Comparison of ENCODE assay signal across 11 cellular contexts in genomic region chr19:38734176-38734425, GRCh38. TPM values are rescaled to one million over a fixed set of nuclear protein-coding genes. Genes with fewer than 3 reads are reported as not detected.
DNase-seq lines count a peak whose midpoint lies in the region; ATAC-seq and TF ChIP-seq lines count a peak whose summit lies in the region.
"Had no signal": no experiment of that assay in that cellular context is flagged by ENCODE, and none has a peak within 500 bp of the region (broad histone marks: within the 10 kb centered on the region; RNA-seq: fewer than 3 reads in every experiment).

No MANE protein-coding gene starts in this region.

- peaks cover 3% of the 10 kb centered on the region; the same call in 1 of the 2 replicates for H3K27me3 ChIP-seq in DOHH2 (ENCODE audit: control insufficient read depth, low read length)
- H3K27me3 ChIP-seq in Karpas-422 (ENCODE audit: low read length), result no peaks in the 10 kb centered on the region
- no peaks in the 10 kb centered on the region for H3K27me3 ChIP-seq in sigmoid colon

- DNase-seq in Karpas-422 (no peak), epithelial cell of esophagus (ENCODE audit: low read depth) (no peak), sigmoid colon (peak; percentile 67), iPS-NIHi7 (ENCODE audit: extremely low spot score) (no peak), NCI-H2227 (lab: John Stamatoyannopoulos, UW; ENCODE audit: unreplicated experiment) (no peak), C1 segment of cervical spinal cord (lab: John Stamatoyannopoulos, UW) (no peak)
- DNase-seq: SIG-M5 had no signal

- H3K4me2 ChIP-seq in DOHH2 (ENCODE audit: low read length) (peak overlapping the region; percentile 79), Karpas-422 (ENCODE audit: low read depth, low read length, poor library complexity, severe bottlenecking) (no peak overlapping the region)

- TF ChIP-seq CTCF in DOHH2 (IDR thresholded peaks at IDR 0.05; ENCODE audit: low read depth, low read length, poor library complexity, severe bottlenecking), result no peak
- TF ChIP-seq CTCF in epithelial cell of esophagus (IDR thresholded peaks at IDR 0.05; ENCODE audit: insufficient read depth, low read depth, low read length, missing control alignments), result no peak
- TF ChIP-seq CTCF in sigmoid colon (IDR thresholded peaks at IDR 0.05), result no peak

- no peak for TF ChIP-seq POLR2A in sigmoid colon (IDR thresholded peaks at IDR 0.05)

- intact Hi-C loops in sigmoid colon (cut with DNase I), result no loop called here

- peak overlapping the region; percentile 19 for H3K27ac ChIP-seq in DOHH2 (ENCODE audit: low read depth, low read length)
- peak overlapping the region; percentile 19; the same call in 1 of the 2 replicates for H3K27ac ChIP-seq in Karpas-422 (ENCODE audit: low read length)
- H3K27ac ChIP-seq in sigmoid colon, result peak overlapping the region; percentile 66 to 80 (median 74)

- no peaks in the 10 kb centered on the region for H3K9me2 ChIP-seq in DOHH2 (replicated peaks; ENCODE audit: control insufficient read depth, low read length)
- H3K9me2 ChIP-seq in Karpas-422 (replicated peaks; ENCODE audit: insufficient read depth, low read length), result no peaks in the 10 kb centered on the region

- no peak overlapping the region for H3K9ac ChIP-seq in Karpas-422 (ENCODE audit: low read length)

- no peak for TF ChIP-seq EP300 in sigmoid colon (IDR thresholded peaks at IDR 0.05)

- no peaks in the 10 kb centered on the region for H3K79me2 ChIP-seq in DOHH2 (ENCODE audit: control insufficient read depth, low read length)
- no peaks in the 10 kb centered on the region for H3K79me2 ChIP-seq in Karpas-422 (ENCODE audit: low read length)

- ATAC-seq in GM21786 (IDR thresholded peaks at IDR 0.05; ENCODE audit: unreplicated experiment), result no peak

- peaks cover 20% of the 10 kb centered on the region for H3K36me3 ChIP-seq in DOHH2 (ENCODE audit: control insufficient read depth, low read length)
- peaks cover 10% of the 10 kb centered on the region for H3K36me3 ChIP-seq in Karpas-422 (ENCODE audit: insufficient read depth, low read length)
- H3K36me3 ChIP-seq in sigmoid colon, result peaks cover 0 to 21% (median 10%) of the 10 kb centered on the region in 4 donors

- no peaks in the 10 kb centered on the region for H3K9me3 ChIP-seq in DOHH2 (ENCODE audit: control insufficient read depth, insufficient read depth, low read length)
- no peaks in the 10 kb centered on the region for H3K9me3 ChIP-seq in Karpas-422 (ENCODE audit: low read length)
- H3K9me3 ChIP-seq in sigmoid colon, result no peaks in the 10 kb centered on the region
- H3K9me3 ChIP-seq: HAP-1 had no signal

- H4K20me1 ChIP-seq in DOHH2 (ENCODE audit: control insufficient read depth, insufficient read depth, low read depth, low read length) (peaks cover 4% of the 10 kb centered on the region; the same call in 1 of the 2 replicates), Karpas-422 (ENCODE audit: insufficient read depth, low read depth, low read length) (no peaks in the 10 kb centered on the region)

- peaks cover 33% of the 10 kb centered on the region for H3K4me1 ChIP-seq in DOHH2 (ENCODE audit: control insufficient read depth, low read length)
- no peaks in the 10 kb centered on the region; the same call in 1 of the 2 replicates for H3K4me1 ChIP-seq in Karpas-422 (ENCODE audit: low read length)
- H3K4me1 ChIP-seq in sigmoid colon, result peaks cover 0 to 20% (median 12%) of the 10 kb centered on the region in 4 donors
- H3K4me1 ChIP-seq: HAP-1 had no signal

- H3F3A ChIP-seq in DOHH2 (ENCODE audit: control insufficient read depth, insufficient read depth), result peaks cover 7% of the 10 kb centered on the region; the same call in 1 of the 2 replicates

- no peak overlapping the region for H2AFZ ChIP-seq in Karpas-422 (ENCODE audit: low read length)

- H3K4me3 ChIP-seq in DOHH2 (ENCODE audit: low read length), result peak overlapping the region; percentile 69
- no peak overlapping the region for H3K4me3 ChIP-seq in Karpas-422 (ENCODE audit: low read length)
- H3K4me3 ChIP-seq in epithelial cell of esophagus (ENCODE audit: low read length), result peak overlapping the region; percentile 3
- H3K4me3 ChIP-seq in sigmoid colon, result no peak overlapping the region
- H3K4me3 ChIP-seq: HAP-1 had no signal

- 29 to 36% methylated on average over 4 of the region's 4 CpGs for WGBS in sigmoid colon, 2 donors

RNA-seq across cellular contexts. Expression of gene CAPN12, which starts 10.2 kb away (rescaled TPM):
- total RNA-seq in Karpas-422 (2014; rRNA removed; shearing (Covaris generic); ENCODE audit: low replicate concordance), result 0.40 TPM in 1 of 2 replicates, not detected in the other
- 1 to 10 TPM in 1 of 4 donors, under 1 TPM in 2, not detected in 1; 0.33 to 3.0 (median 0.54) TPM for total RNA-seq in sigmoid colon
- polyA plus RNA-seq in sigmoid colon, result 10 to 100 TPM in 1 of 3 donors, 1 to 10 TPM in 2; 5.3 to 14.3 (median 6.0) TPM

RNA-seq across cellular contexts. Expression of gene LGALS7, which starts 39.2 kb away (rescaled TPM):
- not detected in 2 replicates for total RNA-seq in Karpas-422 (2014; rRNA removed; shearing (Covaris generic); ENCODE audit: low replicate concordance)
- not detected for total RNA-seq in sigmoid colon
- polyA plus RNA-seq in sigmoid colon, result not detected
- total RNA-seq: urinary bladder had no signal

RNA-seq across cellular contexts. Expression of gene LGALS7B, which starts 54.9 kb away (rescaled TPM):
- total RNA-seq in Karpas-422 (2014; rRNA removed; shearing (Covaris generic); ENCODE audit: low replicate concordance), result not detected in 2 replicates
- total RNA-seq in sigmoid colon, result 1 to 10 TPM in 1 of 4 donors, not detected in 3; 3.0 TPM
- polyA plus RNA-seq in sigmoid colon, result 1 to 10 TPM in 1 of 3 donors, not detected in 2; 1.2 TPM
- polyA plus RNA-seq: urinary bladder had no signal

Comparison
In these comparisons a context has a peak if more than half of its experiments do, and no peak if none do; other contexts are left out.
1. H3K27ac ChIP-seq: peak in every context shown above with its lines; median percentile 74 in sigmoid colon; 19 in DOHH2; 19 in Karpas-422.
2. H3K4me3 ChIP-seq: peak in DOHH2 (single experiment) and epithelial cell of esophagus (single experiment); none in Karpas-422 (single experiment) and sigmoid colon (0 of 4).